Comparison of ENCODE assay signal across 22 cellular contexts in the genomic region with DNA sequence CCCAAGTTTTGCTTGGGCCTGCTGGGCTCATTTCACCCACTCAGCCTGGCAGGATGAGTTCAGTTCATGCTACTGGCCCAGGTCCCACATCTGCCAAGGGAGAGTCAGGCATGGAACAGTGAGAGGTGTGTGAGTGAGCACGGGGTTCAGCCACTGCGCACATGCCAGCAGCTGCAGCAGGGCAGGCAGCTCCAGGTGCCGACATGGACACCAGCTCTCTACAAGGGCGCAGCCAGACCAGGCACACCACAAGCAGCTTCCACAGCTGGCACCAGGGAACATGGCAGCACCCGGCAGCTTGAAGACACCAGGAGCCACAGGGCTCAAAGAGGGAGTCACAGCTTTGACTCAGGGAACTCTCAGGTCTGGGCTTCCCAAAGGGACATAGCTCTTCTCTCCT.
"Had no signal": no experiment of that assay in that cellular context is flagged by ENCODE, and none has a peak within 500 bp of the region (broad histone marks: within the 10 kb centered on the region; RNA-seq: fewer than 3 reads in every experiment).

No MANE protein-coding gene starts in this region.

- H3K36me3 ChIP-seq: lower lobe of right lung, pancreas, right lobe of liver, tibial nerve, upper lobe of left lung had no signal

- H3K36me3 Mint-ChIP-seq: naive thymus-derived CD4-positive, alpha-beta T cell; stimulated activated memory B cell treated with anti-CD40 and anti-IgM and Interleukin-4, amounts not matched to agents 10 μg/mL and 1 μg/mL and 100 μg/mL, for 72 hours had no signal

- H3K9me3 ChIP-seq: mucosa of descending colon, pancreas, psoas muscle, right lobe of liver, tibial nerve, upper lobe of left lung had no signal

- H3K4me1 ChIP-seq: lower lobe of right lung, pancreas, psoas muscle, right lobe of liver, tibial nerve, upper lobe of left lung had no signal

- H3K27me3 ChIP-seq: pancreas, right lobe of liver, tibial nerve, upper lobe of left lung had no signal

- H3K4me3 Mint-ChIP-seq: naive thymus-derived CD4-positive, alpha-beta T cell; natural killer cell treated with Interleukin-12 subunit alpha and Interleukin-12 subunit beta and Interleukin-15 and Interleukin-18, amount 100 ng/mL, for 72 hours; stimulated activated memory B cell treated with anti-CD40 and anti-IgM and Interleukin-4, amounts not matched to agents 10 μg/mL and 1 μg/mL and 100 μg/mL, for 72 hours; stimulated activated naive CD8-positive, alpha-beta T cell treated with anti-CD3 and anti-CD28 coated beads, Interleukin-15, amount 100 ng/mL, for 72 hours had no signal

- H3K27me3 Mint-ChIP-seq: natural killer cell treated with Interleukin-12 subunit alpha and Interleukin-12 subunit beta and Interleukin-15 and Interleukin-18, amount 100 ng/mL, for 72 hours; stimulated activated memory B cell treated with anti-CD40 and anti-IgM and Interleukin-4, amounts not matched to agents 10 μg/mL and 1 μg/mL and 100 μg/mL, for 72 hours; stimulated activated naive CD8-positive, alpha-beta T cell treated with anti-CD3 and anti-CD28 coated beads, Interleukin-15, amount 100 ng/mL, for 72 hours had no signal

- H3K27ac ChIP-seq: lower lobe of right lung, pancreas, psoas muscle, right lobe of liver, tibial nerve, upper lobe of left lung had no signal

- H3K4me1 Mint-ChIP-seq: naive thymus-derived CD4-positive, alpha-beta T cell; stimulated activated memory B cell treated with anti-CD40 and anti-IgM and Interleukin-4, amounts not matched to agents 10 μg/mL and 1 μg/mL and 100 μg/mL, for 72 hours; stimulated activated naive CD8-positive, alpha-beta T cell treated with anti-CD3 and anti-CD28 coated beads, Interleukin-15, amount 100 ng/mL, for 72 hours had no signal

- H3K27ac Mint-ChIP-seq: naive thymus-derived CD4-positive, alpha-beta T cell; natural killer cell treated with Interleukin-12 subunit alpha and Interleukin-12 subunit beta and Interleukin-15 and Interleukin-18, amount 100 ng/mL, for 72 hours; stimulated activated memory B cell treated with anti-CD40 and anti-IgM and Interleukin-4, amounts not matched to agents 10 μg/mL and 1 μg/mL and 100 μg/mL, for 72 hours; stimulated activated naive CD8-positive, alpha-beta T cell treated with anti-CD3 and anti-CD28 coated beads, Interleukin-15, amount 100 ng/mL, for 72 hours had no signal

- H3K4me2 ChIP-seq: smooth muscle cell had no signal

- H3K4me3 ChIP-seq: lower lobe of right lung, mucosa of descending colon, pancreas, psoas muscle, right lobe of liver, smooth muscle cell, tibial nerve, upper lobe of left lung had no signal

- DNase-seq: hippocampal formation; left ventricle myocardium superior; lower lobe of right lung; midbrain; naive thymus-derived CD4-positive, alpha-beta T cell; nucleus accumbens; right lobe of liver; stimulated activated CD4-positive, alpha-beta T cell treated with anti-CD3 and anti-CD28 coated beads, Interleukin-1b, Interleukin-23, amount 100 ng/mL, for 48 hours; stimulated activated CD4-positive, alpha-beta T cell treated with anti-CD3 and anti-CD28 coated beads, Interleukin-2, amount 100 ng/mL, for 48 hours; stimulated activated CD4-positive, alpha-beta T cell treated with anti-CD3 and anti-CD28 coated beads, Interleukin-4, amount 100 ng/mL, for 4 hours; stimulated activated CD8-positive, alpha-beta memory T cell treated with anti-CD3 and anti-CD28 coated beads, Interleukin-4, amount 100 ng/mL, for 48 hours; stimulated activated naive CD4-positive, alpha-beta T cell treated with Interleukin-2 at 50 U/mL for 16 hours; stimulated activated naive CD8-positive, alpha-beta T cell treated with anti-CD3 and anti-CD28 coated beads, Interleukin-15, amount 100 ng/mL, for 72 hours; substantia nigra had no signal

- ATAC-seq: left ventricle myocardium superior; lower lobe of right lung; mucosa of descending colon; naive thymus-derived CD4-positive, alpha-beta T cell; natural killer cell treated with Interleukin-12 subunit alpha and Interleukin-12 subunit beta and Interleukin-15 and Interleukin-18, amount 100 ng/mL, for 72 hours; pancreas; psoas muscle; right lobe of liver; stimulated activated memory B cell treated with anti-CD40 and anti-IgM and Interleukin-4, amounts not matched to agents 10 μg/mL and 1 μg/mL and 100 μg/mL, for 72 hours; stimulated activated naive CD8-positive, alpha-beta T cell treated with anti-CD3 and anti-CD28 coated beads, Interleukin-15, amount 100 ng/mL, for 72 hours had no signal
